In genomic region chr14:102437997-102438922, GRCh38 we compare ENCODE assay signal across 8 cellular contexts.
DNase-seq lines count a peak whose midpoint lies in the region; ATAC-seq lines count a peak whose summit lies in the region.

No MANE protein-coding gene starts in this region.

- peak overlapping the region; percentile 33 for H3K27ac ChIP-seq in substantia nigra (ENCODE audit: low read depth, low read length, poor library complexity, severe bottlenecking)

- ATAC-seq in GM21717 (IDR thresholded peaks at IDR 0.05; ENCODE audit: unreplicated experiment): no peak

- DNase-seq in EH (ENCODE audit: low read depth): peak; percentile 77
- peak; percentile 77 for DNase-seq in LoVo (ENCODE audit: low spot score)
- DNase-seq in SHP77 treated with DMSO at 0.1 percent for 48 hours (lab: John Stamatoyannopoulos, UW): peak; percentile 35
- peak; percentile 6 to 55 (median 32) for DNase-seq in activated naive CD4-positive, alpha-beta T cell (lab: John Stamatoyannopoulos, UW)
- DNase-seq in germinal center (ENCODE audit: low spot score): peak; percentile 90
- peak in 55 of 56 donors; percentile 22 to 94 (median 80) for DNase-seq in nucleus accumbens (lab: John Stamatoyannopoulos, UW)
- DNase-seq in substantia nigra (lab: John Stamatoyannopoulos, UW): peak in 47 of 49 donors; percentile 22 to 93 (median 83)

Comparison
In these comparisons a context has a peak if more than half of its experiments do, and no peak if none do; other contexts are left out.
1. DNase-seq: peak in every context shown above with its lines; median percentile 90 in germinal center; 83 in substantia nigra; 80 in nucleus accumbens; 77 in EH; 77 in LoVo; 35 in SHP77 treated with DMSO at 0.1 percent for 48 hours; 32 in activated naive CD4-positive, alpha-beta T cell.